Comparison of ENCODE assay signal across 8 cellular contexts in the genomic region with DNA sequence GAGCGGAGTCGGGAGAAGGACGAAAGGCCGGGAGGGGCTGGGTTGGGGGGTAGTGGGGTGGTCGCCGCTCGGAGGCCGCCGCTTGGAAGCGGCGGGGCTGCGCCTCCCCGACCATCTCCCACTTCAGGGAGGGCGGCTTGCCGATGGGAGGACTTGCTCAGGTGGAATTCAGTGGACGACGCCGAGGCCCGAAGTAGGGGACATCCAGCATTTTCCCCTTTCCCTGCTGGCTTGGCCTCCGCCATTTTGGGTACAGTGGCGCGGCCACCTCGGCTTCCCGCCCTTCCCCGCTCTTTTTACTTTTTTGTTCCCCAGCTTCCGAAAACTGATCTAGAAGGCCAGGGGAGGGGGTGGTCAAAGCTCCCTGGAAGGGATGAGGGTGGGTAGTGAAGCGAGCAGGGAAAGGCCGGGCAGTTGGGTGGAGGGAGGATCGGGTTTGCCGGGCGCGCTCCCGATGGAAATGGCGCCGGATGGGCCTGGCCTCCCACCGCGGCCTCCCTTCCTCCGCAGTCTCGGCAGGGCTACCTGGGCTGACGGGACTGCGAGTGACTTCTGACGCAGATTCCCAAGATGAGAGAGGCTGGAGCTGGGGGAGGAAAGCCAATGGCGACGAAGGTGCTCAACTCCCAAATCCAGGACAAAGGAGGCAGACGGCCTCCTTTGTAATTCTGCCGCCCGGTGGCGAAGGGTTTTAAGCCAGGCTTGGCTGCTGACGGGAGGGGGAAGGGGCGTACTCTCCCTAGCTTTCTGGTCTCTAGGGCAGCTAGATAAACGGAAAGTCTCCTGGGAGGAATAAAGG. TPM values are rescaled to one million over a fixed set of nuclear protein-coding genes. Genes with fewer than 3 reads are reported as not detected.
DNase-seq lines count a peak whose midpoint lies in the region; ATAC-seq and TF ChIP-seq lines count a peak whose summit lies in the region.

Gene PBLD, minus strand, starts transcription at position 670 of the 799 bp plus-strand sequence. CDS start 26,084 bp downstream, outside the sequence.

- POLR2A ChIA-PET in Caco-2 (lab: Charles Lee) (interaction anchor here (0.5 to 2.1 kb wide), 29 partner anchors 9 to 638 kb away, joined by 3 to 37 read pairs (median 5); partner anchors contain the start of genes ATOH7 and RUFY2), PC-9 (lab: Charles Lee; ENCODE audit: unreplicated experiment) (interaction anchor here (0.6 to 1.0 kb wide), 7 partner anchors 10 to 624 kb away, joined by 3 to 22 read pairs (median 5); partner anchors contain the start of gene DDX21)

- peak within 1 kb of the TSS; percentile 87 for H3K4me3 Mint-ChIP-seq in Caco-2 (ENCODE audit: unreplicated experiment)
- peak within 1 kb of the TSS; percentile 99 for H3K4me3 Mint-ChIP-seq in activated T-helper 2 cell treated with anti-CD3 and anti-CD28 coated beads, Interferon-gamma antibody, Interleukin-2, Interleukin-4, amounts not matched to agents 10 μg/mL and 5 μg/mL and 100 μg/mL, durations not matched to agents 14 hours and 24 hours and 36 hours (ENCODE audit: low read depth)
- peak within 1 kb of the TSS; percentile 94 for H3K4me3 Mint-ChIP-seq in natural killer cell treated with Interleukin-12 subunit alpha and Interleukin-12 subunit beta and Interleukin-15 and Interleukin-18, amount 100 ng/mL, for 72 hours

- peaks cover 72% of the 10 kb centered on the region for H3K36me3 Mint-ChIP-seq in Caco-2 (ENCODE audit: insufficient read depth, unreplicated experiment)
- peaks cover 52% of the 10 kb centered on the region for H3K36me3 Mint-ChIP-seq in activated T-helper 2 cell treated with anti-CD3 and anti-CD28 coated beads, Interferon-gamma antibody, Interleukin-2, Interleukin-4, amounts not matched to agents 10 μg/mL and 5 μg/mL and 100 μg/mL, durations not matched to agents 14 hours and 24 hours and 36 hours (ENCODE audit: low read depth)
- H3K36me3 Mint-ChIP-seq in natural killer cell treated with Interleukin-12 subunit alpha and Interleukin-12 subunit beta and Interleukin-15 and Interleukin-18, amount 100 ng/mL, for 72 hours: peaks cover 28% of the 10 kb centered on the region

- peaks cover 5% of the 10 kb centered on the region; the same call in 1 of the 2 replicates for H3K9me2 ChIP-seq in PC-9 (ENCODE audit: insufficient read depth)

- peak within 1 kb of the TSS; percentile 91 for H3K4me2 ChIP-seq in PC-9

- H3K27me3 ChIP-seq in Caco-2 (replicated peaks; ENCODE audit: control insufficient read depth, insufficient read depth, low read length): no peaks in the 10 kb centered on the region
- no peaks in the 10 kb centered on the region for H3K27me3 ChIP-seq in PC-9 (ENCODE audit: insufficient read depth, low read depth)

- no peaks in the 10 kb centered on the region for H3K9me3 Mint-ChIP-seq in Caco-2 (ENCODE audit: unreplicated experiment)
- no peaks in the 10 kb centered on the region for H3K9me3 Mint-ChIP-seq in activated T-helper 2 cell treated with anti-CD3 and anti-CD28 coated beads, Interferon-gamma antibody, Interleukin-2, Interleukin-4, amounts not matched to agents 10 μg/mL and 5 μg/mL and 100 μg/mL, durations not matched to agents 14 hours and 24 hours and 36 hours
- H3K9me3 Mint-ChIP-seq in natural killer cell treated with Interleukin-12 subunit alpha and Interleukin-12 subunit beta and Interleukin-15 and Interleukin-18, amount 100 ng/mL, for 72 hours: no peaks in the 10 kb centered on the region

- no peaks in the 10 kb centered on the region for H3K9me3 ChIP-seq in Caco-2
- no peaks in the 10 kb centered on the region for H3K9me3 ChIP-seq in PC-9 (ENCODE audit: insufficient read depth, low read depth)

- peak within 1 kb of the TSS; percentile 68 for H3K4me3 ChIP-seq in Caco-2 (ENCODE audit: low read depth, low read length)
- H3K4me3 ChIP-seq in PC-9: peak within 1 kb of the TSS; percentile 78
- H3K4me3 ChIP-seq in fibroblast of pulmonary artery (replicated peaks; ENCODE audit: low read depth, low read length): peak within 1 kb of the TSS; percentile 87

- peak within 1 kb of the TSS; percentile 91 for H3K27ac ChIP-seq in PC-9

- intact Hi-C loops in Caco-2 (cut with micrococcal nuclease; ENCODE audit: unreplicated experiment) (loop anchor here (1.0 to 10.0 kb wide), 4 partner anchors 124 to 478 kb away; partner anchors contain the start of genes HERC4 and SIRT1), PC-9 (cut with micrococcal nuclease; ENCODE audit: unreplicated experiment) (loop anchor here (2.0 to 10.0 kb wide), 2 partner anchors 478 to 568 kb away; partner anchors contain the start of gene DDX50)
- intact Hi-C loops in activated T-helper 2 cell treated with anti-CD3 and anti-CD28 coated beads, Interferon-gamma antibody, Interleukin-2, Interleukin-4, amounts not matched to agents 10 μg/mL and 5 μg/mL and 100 μg/mL, durations not matched to agents 14 hours and 24 hours and 36 hours (cut with micrococcal nuclease): loop anchor here (2.0 to 5.0 kb wide), 6 partner anchors 14 to 1900 kb away; partner anchors contain the start of genes ATOH7, CCAR1, DNA2 and PPA1

- peaks cover 69% of the 10 kb centered on the region for H3K79me2 ChIP-seq in PC-9 (ENCODE audit: low read depth)

- TF ChIP-seq CTCF in Caco-2 (IDR thresholded peaks at IDR 0.05; ENCODE audit: insufficient read depth in 1 of 2, low read depth in 1 of 2, low read length in 1 of 2, severe bottlenecking in 1 of 2, unreplicated experiment in 1 of 2): peak in 1 of 2 experiments; percentile 74
- peak; percentile 46; the same call in 1 of the 2 replicates for TF ChIP-seq CTCF in PC-9 (conservative IDR thresholded peaks at IDR 0.05)
- peak; percentile 57 for TF ChIP-seq CTCF in fibroblast of pulmonary artery (IDR thresholded peaks at IDR 0.05; ENCODE audit: low read length, missing control alignments)

- H3K4me1 ChIP-seq in Caco-2: peaks cover 25% of the 10 kb centered on the region
- H3K4me1 ChIP-seq in PC-9 (replicated peaks; ENCODE audit: insufficient read depth): peaks cover 51% of the 10 kb centered on the region

- DNase-seq in Caco-2 (peak; percentile 89 to 93), HuH-7.5 (ENCODE audit: low spot score) (peak; percentile 12), PC-9 (peak; percentile 64 to 73), fibroblast of pulmonary artery (ENCODE audit: low read depth) (peak; percentile 86)
- peak; percentile 60 for DNase-seq in activated T-helper 2 cell treated with anti-CD3 and anti-CD28 coated beads, Interferon-gamma antibody, Interleukin-2, Interleukin-4, amounts not matched to agents 10 μg/mL and 5 μg/mL and 100 μg/mL, durations not matched to agents 14 hours and 24 hours and 36 hours (ENCODE audit: low spot score)
- DNase-seq in natural killer cell treated with Interleukin-12 subunit alpha and Interleukin-12 subunit beta and Interleukin-15 and Interleukin-18, amount 100 ng/mL, for 72 hours (ENCODE audit: low spot score): peak; percentile 65
- DNase-seq in stimulated activated naive CD4-positive, alpha-beta T cell (lab: John Stamatoyannopoulos, UW): peak; percentile 42 to 76 (median 61)

- BruUV-seq in Caco-2 (replicated peaks; lab: Mats Ljungman, UMichigan): no TSS peak
- TSS peak; percentile 62 for BruUV-seq in PC-9 (replicated peaks; lab: Mats Ljungman, UMichigan)

- H3F3A ChIP-seq in PC-9 (ENCODE audit: insufficient read depth, low read depth): peaks cover 27% of the 10 kb centered on the region

- peak within 1 kb of the TSS; percentile 100 for H3K27ac Mint-ChIP-seq in Caco-2 (ENCODE audit: unreplicated experiment)
- peak within 1 kb of the TSS; percentile 100 for H3K27ac Mint-ChIP-seq in activated T-helper 2 cell treated with anti-CD3 and anti-CD28 coated beads, Interferon-gamma antibody, Interleukin-2, Interleukin-4, amounts not matched to agents 10 μg/mL and 5 μg/mL and 100 μg/mL, durations not matched to agents 14 hours and 24 hours and 36 hours
- H3K27ac Mint-ChIP-seq in natural killer cell treated with Interleukin-12 subunit alpha and Interleukin-12 subunit beta and Interleukin-15 and Interleukin-18, amount 100 ng/mL, for 72 hours: peak within 1 kb of the TSS; percentile 95 to 98

- H3K27me3 Mint-ChIP-seq in Caco-2 (ENCODE audit: insufficient read depth, unreplicated experiment): no peaks in the 10 kb centered on the region
- H3K27me3 Mint-ChIP-seq in activated T-helper 2 cell treated with anti-CD3 and anti-CD28 coated beads, Interferon-gamma antibody, Interleukin-2, Interleukin-4, amounts not matched to agents 10 μg/mL and 5 μg/mL and 100 μg/mL, durations not matched to agents 14 hours and 24 hours and 36 hours (ENCODE audit: low read depth): no peaks in the 10 kb centered on the region
- peaks cover 4 to 6% of the 10 kb centered on the region in 2 donors for H3K27me3 Mint-ChIP-seq in natural killer cell treated with Interleukin-12 subunit alpha and Interleukin-12 subunit beta and Interleukin-15 and Interleukin-18, amount 100 ng/mL, for 72 hours

- CTCF ChIA-PET in Caco-2 (lab: Charles Lee) (interaction anchor here (0.6 to 2.5 kb wide), 11 partner anchors 16 to 961 kb away, joined by 3 to 35 read pairs (median 5); partner anchors contain the start of gene STOX1), PC-9 (lab: Charles Lee) (interaction anchor here (0.6 to 0.8 kb wide), 2 partner anchors 120 to 249 kb away, joined by 3 read pairs; no protein-coding TSS in a partner anchor)

- H4K20me1 ChIP-seq in PC-9 (ENCODE audit: insufficient read depth): peaks cover 47% of the 10 kb centered on the region

- H3K36me3 ChIP-seq in Caco-2 (ENCODE audit: control insufficient read depth, insufficient read depth, low read length): no peaks in the 10 kb centered on the region
- H3K36me3 ChIP-seq in PC-9 (ENCODE audit: low read depth): peaks cover 40% of the 10 kb centered on the region

- ATAC-seq in GM21447 (IDR thresholded peaks at IDR 0.05; ENCODE audit: unreplicated experiment): peak; percentile 25
- peak; percentile 22 to 36 for ATAC-seq in natural killer cell treated with Interleukin-12 subunit alpha and Interleukin-12 subunit beta and Interleukin-15 and Interleukin-18, amount 100 ng/mL, for 72 hours

- H3K4me1 Mint-ChIP-seq in Caco-2 (ENCODE audit: low read depth, unreplicated experiment): peaks cover 49% of the 10 kb centered on the region
- H3K4me1 Mint-ChIP-seq in activated T-helper 2 cell treated with anti-CD3 and anti-CD28 coated beads, Interferon-gamma antibody, Interleukin-2, Interleukin-4, amounts not matched to agents 10 μg/mL and 5 μg/mL and 100 μg/mL, durations not matched to agents 14 hours and 24 hours and 36 hours (ENCODE audit: low read depth): peaks cover 51% of the 10 kb centered on the region
- H3K4me1 Mint-ChIP-seq in natural killer cell treated with Interleukin-12 subunit alpha and Interleukin-12 subunit beta and Interleukin-15 and Interleukin-18, amount 100 ng/mL, for 72 hours (ENCODE audit: low read depth in 2 of 2): peaks cover 49 to 59% of the 10 kb centered on the region in 2 donors

- peak within 1 kb of the TSS; percentile 97 for H2AFZ ChIP-seq in PC-9

RNA-seq across cellular contexts. Expression of gene PBLD, which starts in this region (rescaled TPM):
- total RNA-seq in Caco-2 (2022) (13.2 and 15.3 TPM in 2 replicates), PC-9 (2021) (9.3 and 11.7 TPM in 2 replicates)
- 1.3 TPM in 2 replicates for total RNA-seq in activated T-helper 2 cell treated with anti-CD3 and anti-CD28 coated beads, Interferon-gamma antibody, Interleukin-2, Interleukin-4, amounts not matched to agents 10 μg/mL and 5 μg/mL and 100 μg/mL, durations not matched to agents 14 hours and 24 hours and 36 hours
- total RNA-seq in natural killer cell treated with Interleukin-12 subunit alpha and Interleukin-12 subunit beta and Interleukin-15 and Interleukin-18, amount 100 ng/mL, for 72 hours: 1 to 10 TPM in 1 of 2 donors, under 1 TPM in 1; 0.47 to 1.3 TPM

Comparison
In these comparisons a context has a peak if more than half of its experiments do, and no peak if none do; other contexts are left out.
1. Peak in every context shown above with its lines: DNase-seq, ATAC-seq, H3K4me3 ChIP-seq and H3K27ac ChIP-seq.
2. DNase-seq: peak in every context shown above with its lines; median percentile 91 in Caco-2; 86 in fibroblast of pulmonary artery; 68 in PC-9; 65 in natural killer cell treated with Interleukin-12 subunit alpha and Interleukin-12 subunit beta and Interleukin-15 and Interleukin-18, amount 100 ng/mL, for 72 hours; 61 in stimulated activated naive CD4-positive, alpha-beta T cell; 60 in activated T-helper 2 cell treated with anti-CD3 and anti-CD28 coated beads, Interferon-gamma antibody, Interleukin-2, Interleukin-4, amounts not matched to agents 10 μg/mL and 5 μg/mL and 100 μg/mL, durations not matched to agents 14 hours and 24 hours and 36 hours; 12 in HuH-7.5.